20 cellular contexts compared by ENCODE assay signal in genomic region chr18:6775237-6775636, GRCh38. TPM values are rescaled to one million over a fixed set of nuclear protein-coding genes. Genes with fewer than 3 reads are reported as not detected.
"Had no signal": no experiment of that assay in that cellular context is flagged by ENCODE, and none has a peak within 500 bp of the region (broad histone marks: within the 10 kb centered on the region; RNA-seq: fewer than 3 reads in every experiment).

No MANE protein-coding gene starts in this region.

- H3K27me3 ChIP-seq: breast epithelium, thyroid gland had no signal

- H3K27ac ChIP-seq: epithelial cell of prostate, parathyroid adenoma, thyroid gland had no signal

- DNase-seq: activated naive CD4-positive, alpha-beta T cell; aorta; cerebellar nuclear complex; effector CD8-positive, alpha-beta T cell; stimulated activated CD4-positive, alpha-beta T cell treated with anti-CD3 and anti-CD28 coated beads, Interleukin-15, amount 100 ng/mL, for 24 hours; stimulated activated CD4-positive, alpha-beta T cell treated with anti-CD3 and anti-CD28 coated beads, Interleukin-4, amount 100 ng/mL, for 1 hour; stimulated activated naive B cell treated with anti-CD40 and anti-IgM and Interleukin-4, amounts not matched to agents 10 μg/mL and 1 μg/mL and 100 μg/mL, for 72 hours; SW 1271; thyroid gland had no signal

- H3K4me1 Mint-ChIP-seq: memory B cell; stimulated activated naive B cell treated with anti-CD40 and anti-IgM and Interleukin-4, amounts not matched to agents 10 μg/mL and 1 μg/mL and 100 μg/mL, for 72 hours had no signal

- H3K4me3 ChIP-seq: breast epithelium, thyroid gland had no signal

- H3K9ac ChIP-seq: parathyroid adenoma had no signal

- H3K36me3 ChIP-seq: breast epithelium, thyroid gland had no signal

- H2AFZ ChIP-seq: parathyroid adenoma had no signal

- H3K27ac Mint-ChIP-seq: memory B cell; stimulated activated naive B cell treated with anti-CD40 and anti-IgM and Interleukin-4, amounts not matched to agents 10 μg/mL and 1 μg/mL and 100 μg/mL, for 72 hours had no signal

- H3K4me1 ChIP-seq: breast epithelium had no signal

- FAIRE-seq: frontal cortex, islet of Langerhans, TTC549 had no signal

- H3K27me3 Mint-ChIP-seq: memory B cell; stimulated activated naive B cell treated with anti-CD40 and anti-IgM and Interleukin-4, amounts not matched to agents 10 μg/mL and 1 μg/mL and 100 μg/mL, for 72 hours had no signal

- H3K36me3 Mint-ChIP-seq: memory B cell; stimulated activated naive B cell treated with anti-CD40 and anti-IgM and Interleukin-4, amounts not matched to agents 10 μg/mL and 1 μg/mL and 100 μg/mL, for 72 hours had no signal

- H3K79me2 ChIP-seq: parathyroid adenoma had no signal

- H3K4me3 Mint-ChIP-seq: memory B cell; stimulated activated naive B cell treated with anti-CD40 and anti-IgM and Interleukin-4, amounts not matched to agents 10 μg/mL and 1 μg/mL and 100 μg/mL, for 72 hours had no signal

- ATAC-seq: activated CD4-positive, CD25-positive, alpha-beta regulatory T cell treated with anti-CD3 and anti-CD28 coated beads, Interleukin-2, amount 50 U/mL, for 24 hours; left lobe of liver; stimulated activated naive B cell treated with anti-CD40 and anti-IgM and Interleukin-4, amounts not matched to agents 10 μg/mL and 1 μg/mL and 100 μg/mL, for 72 hours had no signal

- H3K9me3 ChIP-seq: breast epithelium, thyroid gland had no signal

RNA-seq across cellular contexts. Expression of gene ARHGAP28, which starts 45.7 kb away (rescaled TPM):
- total RNA-seq: activated CD8-positive, alpha-beta memory T cell treated with anti-CD3 and anti-CD28 coated beads for 36 hours; T-helper 2 cell treated with Interferon-gamma antibody and Interleukin-4, amounts not matched to agents 100 ng/mL and 5 ng/mL, for 36 hours had no signal
